16 cellular contexts compared by ENCODE assay signal in genomic region chr4:54550415-54551171, GRCh38.
DNase-seq lines count a peak whose midpoint lies in the region; ATAC-seq, FAIRE-seq and TF ChIP-seq lines count a peak whose summit lies in the region.
"Had no signal": no experiment of that assay in that cellular context is flagged by ENCODE, and none has a peak within 500 bp of the region (broad histone marks: within the 10 kb centered on the region; RNA-seq: fewer than 3 reads in every experiment).

No MANE protein-coding gene starts in this region.

- BruUV-seq in K562 (replicated peaks; lab: Mats Ljungman, UMichigan): no TSS peak

- in situ Hi-C loops in K562 (cut with MboI): no loop called here
- in situ Hi-C loops in HAP-1 (cut with MboI; ENCODE audit: low sequenced_read_pairs): no loop called here

- ATAC-seq in A549 (no peak), K562 (no peak), HG03354 (IDR thresholded peaks at IDR 0.05; ENCODE audit: poor library complexity, severe bottlenecking, unreplicated experiment) (no peak)
- ATAC-seq: left colon had no signal

- TF ChIP-seq CTCF in A549 (IDR thresholded peaks at IDR 0.05) (no peak), K562 (IDR thresholded peaks at IDR 0.05 in 2 of 3, conservative IDR thresholded peaks at IDR 0.05 in 1 of 3; ENCODE audit: insufficient read depth in 2 of 3, low read depth in 1 of 3, low read length in 3 of 3) (no peak)

- POLR2A ChIA-PET in A549 (lab: Yijun Ruan, JAX): no interaction called here
- POLR2A ChIA-PET in K562 (lab: Yijun Ruan, JAX): no interaction called here

- TF ChIP-seq RAD21 in A549 (conservative IDR thresholded peaks at IDR 0.05 in 1 of 2, IDR thresholded peaks at IDR 0.05 in 1 of 2) (no peak), K562 (CRISPR knock-in tag; conservative IDR thresholded peaks at IDR 0.05 in 1 of 2, IDR thresholded peaks at IDR 0.05 in 1 of 2) (no peak)

- CTCF ChIA-PET in A549 (lab: Yijun Ruan, JAX) (no interaction called here), K562 (lab: Yijun Ruan, JAX; ENCODE audit: low intra/inter-chr PET ratio) (no interaction called here)

- H3K4me2 ChIP-seq in A549 (no peak overlapping the region), K562 (ENCODE audit: insufficient read depth, low read length) (no peak overlapping the region)
- H3K4me2 ChIP-seq: SK-N-SH had no signal

- H4K20me1 ChIP-seq in K562 (replicated peaks; ENCODE audit: control insufficient read depth, insufficient read depth, low read length): no peaks in the 10 kb centered on the region

- no peak for TF ChIP-seq EP300 in A549 (IDR thresholded peaks at IDR 0.05)
- TF ChIP-seq EP300 in K562 (IDR thresholded peaks at IDR 0.05; ENCODE audit: low read length): no peak

- no peaks in the 10 kb centered on the region for H3K9me1 ChIP-seq in K562 (ENCODE audit: control insufficient read depth, insufficient read depth, low read length)

- peak overlapping the region in 1 of 2 experiments; percentile 31; a peak in 1 of 4 replicates for H3K9ac ChIP-seq in K562 (ENCODE audit: insufficient read depth in 1 of 2, low read depth in 2 of 2, low read length in 2 of 2)
- H3K9ac ChIP-seq: SK-N-SH had no signal

- no peaks in the 10 kb centered on the region for H3K27me3 ChIP-seq in K562 (ENCODE audit: control insufficient read depth in 2 of 2, insufficient read depth in 2 of 2, low read length in 2 of 2)
- H3K27me3 ChIP-seq in HAP-1 (ENCODE audit: low read depth): no peaks in the 10 kb centered on the region

- TF ChIP-seq POLR2A in A549 (IDR thresholded peaks at IDR 0.05; ENCODE audit: low read length) (no peak), K562 (conservative IDR thresholded peaks at IDR 0.05) (no peak)

- H3K27ac ChIP-seq in A549 (no peak overlapping the region), K562 (ENCODE audit: extremely low read depth, low read depth, low read length) (no peak overlapping the region)
- H3K27ac ChIP-seq: VCaP had no signal

- intact Hi-C loops in K562 (cut with micrococcal nuclease): no loop called here

- no peak overlapping the region for H2AFZ ChIP-seq in K562 (ENCODE audit: low read depth, low read length)

- no peaks in the 10 kb centered on the region for H3K79me2 ChIP-seq in K562 (ENCODE audit: control insufficient read depth, insufficient read depth, low read length)

- 11% methylated on average over 7 of the region's 8 CpGs for WGBS in A549 (ENCODE audit: missing lambda C conversion rate)
- 46% methylated on average over 8 of the region's 8 CpGs for WGBS in K562 (ENCODE audit: insufficient coverage, low coverage, missing lambda C conversion rate)

- no peaks in the 10 kb centered on the region for H3K4me1 ChIP-seq in A549
- H3K4me1 ChIP-seq in K562 (replicated peaks in 1 of 2; ENCODE audit: control insufficient read depth in 2 of 2, insufficient read depth in 2 of 2, low read length in 2 of 2): peaks cover 10 to 24% of the 10 kb centered on the region in 2 experiments; a peak in 4 of 5 replicates
- no peaks in the 10 kb centered on the region for H3K4me1 ChIP-seq in HAP-1

- no peak for FAIRE-seq in A549 (lab: Jason Lieb, UNC)
- FAIRE-seq in HTR-8/SVneo (lab: Jason Lieb, UNC): no peak
- no peak for FAIRE-seq in K562 (lab: Jason Lieb, UNC)
- FAIRE-seq: endometrium had no signal

- no peak overlapping the region for H3K4me3 ChIP-seq in A549
- no peak overlapping the region for H3K4me3 ChIP-seq in K562
- no peak overlapping the region for H3K4me3 ChIP-seq in HAP-1

- no peak for DNase-seq in A549 (ENCODE audit: low read depth in 1 of 2, low spot score in 1 of 2)
- peak; percentile 20 for DNase-seq in HTR-8/SVneo (ENCODE audit: insufficient read length, low spot score)
- DNase-seq in K562 (ENCODE audit: extremely low read depth in 1 of 4, low spot score in 3 of 4): no peak
- DNase-seq in left kidney (ENCODE audit: low read depth, low spot score): peak; percentile 51
- DNase-seq in central memory CD4-positive, alpha-beta T cell: no peak
- no peak for DNase-seq in activated naive CD4-positive, alpha-beta T cell (lab: John Stamatoyannopoulos, UW)
- no peak for DNase-seq in HAP-1 (ENCODE audit: low spot score in 2 of 2)
- DNase-seq: activated CD8-positive, alpha-beta memory T cell treated with anti-CD3 and anti-CD28 coated beads for 24 hours; activated effector memory CD4-positive, alpha-beta T cell treated with anti-CD3 and anti-CD28 coated beads, Interleukin-2, amount 50 U/mL, for 16 hours; AML-193; caudate nucleus; left colon; SK-N-SH had no signal

- H3K36me3 ChIP-seq in K562 (ENCODE audit: control insufficient read depth, insufficient read depth, low read length): no peaks in the 10 kb centered on the region
- H3K36me3 ChIP-seq in HAP-1 (replicated peaks): no peaks in the 10 kb centered on the region

- no peaks in the 10 kb centered on the region for H3K9me3 ChIP-seq in A549
- no peaks in the 10 kb centered on the region for H3K9me3 ChIP-seq in K562 (replicated peaks; ENCODE audit: control insufficient read depth, insufficient read depth, low read depth, low read length)
- H3K9me3 ChIP-seq in HAP-1: no peaks in the 10 kb centered on the region
- H3K9me3 ChIP-seq: SK-N-SH had no signal

TF ChIP-seq in A549, 52 proteins besides CTCF, POLR2A, EP300 and RAD21:
- TF ChIP-seq HOXB13 (CRISPR knock-in tag; IDR thresholded peaks at IDR 0.05; ENCODE audit: low read depth) (no peak), JUN (IDR thresholded peaks at IDR 0.05) (no peak), E2F6 (IDR thresholded peaks at IDR 0.05; ENCODE audit: borderline replicate concordance, low read depth) (no peak), JUNB (IDR thresholded peaks at IDR 0.05) (no peak), NR3C1 (IDR thresholded peaks at IDR 0.05) (no peak), CEBPB (IDR thresholded peaks at IDR 0.05) (peak; percentile 10 to 56; a peak in 3 of 4 replicates)
TF ChIP-seq in A549: peak in this region for 1.

TF ChIP-seq in K562, 482 proteins besides CTCF, POLR2A, EP300 and RAD21 (continues in another document):
- TF ChIP-seq ZFP36 (IDR thresholded peaks at IDR 0.05; ENCODE audit: low read depth, low read length, partially characterized antibody): peak; percentile 75

Comparison
In these comparisons a context has a peak if more than half of its experiments do, and no peak if none do; other contexts are left out.
1. DNase-seq: peak in HTR-8/SVneo (single experiment) and left kidney (single experiment); none in A549 (0 of 2), K562 (0 of 4), central memory CD4-positive, alpha-beta T cell (single experiment), activated naive CD4-positive, alpha-beta T cell (0 of 4) and HAP-1 (0 of 2).
2. Of the 35 proteins assayed by ChIP-seq in both K562 and A549: peak only in K562: CHD4, HDAC2, KDM1A and ZFP36; only in A549: none; in both: CEBPB; in neither: 29; mixed calls (peak in some experiments, not most) for 1.